In genomic region chr19:13838071-13838942, GRCh38 we compare ENCODE assay signal across 1 cellular context.
TF ChIP-seq lines count a peak whose summit lies in the region.

No MANE protein-coding gene starts in this region.

TF ChIP-seq in K562, 482 proteins besides CTCF, POLR2A, EP300 and RAD21 (continued from another document and continues in another):
- TF ChIP-seq ZNF511 (CRISPR knock-in tag; IDR thresholded peaks at IDR 0.05): no peak
- TF ChIP-seq MTA2 (IDR thresholded peaks at IDR 0.05; ENCODE audit: low read depth): no peak
- TF ChIP-seq HNRNPLL (IDR thresholded peaks at IDR 0.05; ENCODE audit: low read depth, low read length, poor library complexity, severe bottlenecking): no peak
- peak; percentile 51; the same call in 1 of the 2 replicates for TF ChIP-seq FOXM1 (IDR thresholded peaks at IDR 0.05; ENCODE audit: low read depth)
- TF ChIP-seq FOXM1 (CRISPR knock-in tag; IDR thresholded peaks at IDR 0.05; ENCODE audit: low read depth): no peak
- no peak for TF ChIP-seq ZFP91 (CRISPR knock-in tag; IDR thresholded peaks at IDR 0.05)
- no peak for TF ChIP-seq ATF7 (IDR thresholded peaks at IDR 0.05)
- no peak for TF ChIP-seq DPF2 (IDR thresholded peaks at IDR 0.05)
- no peak for TF ChIP-seq ZNF140 (CRISPR knock-in tag; IDR thresholded peaks at IDR 0.05)
- TF ChIP-seq RFX1 (IDR thresholded peaks at IDR 0.05): no peak
- TF ChIP-seq FOXO4 (CRISPR knock-in tag; IDR thresholded peaks at IDR 0.05): no peak
- no peak for TF ChIP-seq CUX1 (CRISPR knock-in tag; IDR thresholded peaks at IDR 0.05)
- TF ChIP-seq TBP (optimal IDR thresholded peaks at IDR 0.05; ENCODE audit: low read depth, low read length): no peak
- no peak for TF ChIP-seq ZNF24 (IDR thresholded peaks at IDR 0.05)
- TF ChIP-seq TGIF2 (CRISPR knock-in tag; IDR thresholded peaks at IDR 0.05): no peak
- no peak; the same call in 1 of the 2 replicates for TF ChIP-seq TOE1 (IDR thresholded peaks at IDR 0.05; ENCODE audit: borderline replicate concordance)
- no peak for TF ChIP-seq TOE1 (CRISPR knock-in tag; IDR thresholded peaks at IDR 0.05; ENCODE audit: borderline replicate concordance, low read depth)
- TF ChIP-seq RCOR1 (IDR thresholded peaks at IDR 0.05; ENCODE audit: borderline replicate concordance in 1 of 2, low read depth in 2 of 2, low read length in 2 of 2): peak; percentile 8 to 54; a peak in 2 of 4 replicates
- no peak for TF ChIP-seq RNF219 (CRISPR knock-in tag; IDR thresholded peaks at IDR 0.05)
- no peak for TF ChIP-seq ATF1 (CRISPR knock-in tag; IDR thresholded peaks at IDR 0.05)
- no peak for TF ChIP-seq ATF1 (tag; IDR thresholded peaks at IDR 0.05)
- TF ChIP-seq RBBP5 (IDR thresholded peaks at IDR 0.05; ENCODE audit: borderline replicate concordance, insufficient read depth, low read length, poor library complexity, severe bottlenecking): no peak
- 0 out of 2 replicates have a peak, but pooled peaks have one; percentile 73 for TF ChIP-seq SMARCA5 (IDR thresholded peaks at IDR 0.05)
- TF ChIP-seq PKNOX1 (IDR thresholded peaks at IDR 0.05): peak; percentile 10; the same call in 1 of the 2 replicates
- no peak for TF ChIP-seq GABPB2 (CRISPR knock-in tag; conservative IDR thresholded peaks at IDR 0.05)
- TF ChIP-seq SMAD4 (CRISPR knock-in tag; conservative IDR thresholded peaks at IDR 0.05): no peak
- TF ChIP-seq TBL1XR1 (IDR thresholded peaks at IDR 0.05; ENCODE audit: low read length in 2 of 2): no peak
- no peak for TF ChIP-seq SMARCE1 (IDR thresholded peaks at IDR 0.05)
- TF ChIP-seq CAMTA2 (CRISPR knock-in tag; conservative IDR thresholded peaks at IDR 0.05): no peak
- no peak for TF ChIP-seq ZNF407 (IDR thresholded peaks at IDR 0.05; ENCODE audit: low read depth)
- no peak for TF ChIP-seq CREB1 (IDR thresholded peaks at IDR 0.05)
- TF ChIP-seq CREB1 (CRISPR knock-in tag; IDR thresholded peaks at IDR 0.05): 0 out of 2 replicates have a peak, but pooled peaks have one; percentile 4
- no peak for TF ChIP-seq GATAD2A (IDR thresholded peaks at IDR 0.05)
- TF ChIP-seq ELF4 (CRISPR knock-in tag; IDR thresholded peaks at IDR 0.05): no peak
- TF ChIP-seq CBX1 (IDR thresholded peaks at IDR 0.05; ENCODE audit: low read depth): peak; percentile 44; the same call in 1 of the 2 replicates
- TF ChIP-seq BRCA1 (IDR thresholded peaks at IDR 0.05): no peak
- 0 out of 2 replicates have a peak, but pooled peaks have one; percentile 41 for TF ChIP-seq BRCA1 (CRISPR knock-in tag; IDR thresholded peaks at IDR 0.05)
- peak; percentile 60; the same call in 1 of the 2 replicates for TF ChIP-seq HDAC2 (IDR thresholded peaks at IDR 0.05)
- TF ChIP-seq RBM25 (IDR thresholded peaks at IDR 0.05; ENCODE audit: low read depth, low read length, severe bottlenecking): peak; percentile 63
- 0 out of 2 replicates have a peak, but pooled peaks have one; percentile 54 for TF ChIP-seq ZC3H4 (CRISPR knock-in tag; IDR thresholded peaks at IDR 0.05; ENCODE audit: borderline replicate concordance)
- 0 out of 2 replicates have a peak, but pooled peaks have one; percentile 10 for TF ChIP-seq GATAD2B (IDR thresholded peaks at IDR 0.05; ENCODE audit: borderline replicate concordance)
- TF ChIP-seq ZNF561 (CRISPR knock-in tag; conservative IDR thresholded peaks at IDR 0.05): no peak
- TF ChIP-seq GTF2E2 (tag; IDR thresholded peaks at IDR 0.05): 0 out of 2 replicates have a peak, but pooled peaks have one; percentile 58
- TF ChIP-seq ZFP36 (IDR thresholded peaks at IDR 0.05; ENCODE audit: low read depth, low read length, partially characterized antibody): peak; percentile 89
- TF ChIP-seq MED1 (CRISPR knock-in tag; IDR thresholded peaks at IDR 0.05; ENCODE audit: borderline replicate concordance): no peak
- no peak for TF ChIP-seq IFI16 (CRISPR knock-in tag; IDR thresholded peaks at IDR 0.05)
- peak; percentile 52 to 84; a peak in 3 of 4 replicates for TF ChIP-seq KDM1A (IDR thresholded peaks at IDR 0.05)
